In the genomic region with DNA sequence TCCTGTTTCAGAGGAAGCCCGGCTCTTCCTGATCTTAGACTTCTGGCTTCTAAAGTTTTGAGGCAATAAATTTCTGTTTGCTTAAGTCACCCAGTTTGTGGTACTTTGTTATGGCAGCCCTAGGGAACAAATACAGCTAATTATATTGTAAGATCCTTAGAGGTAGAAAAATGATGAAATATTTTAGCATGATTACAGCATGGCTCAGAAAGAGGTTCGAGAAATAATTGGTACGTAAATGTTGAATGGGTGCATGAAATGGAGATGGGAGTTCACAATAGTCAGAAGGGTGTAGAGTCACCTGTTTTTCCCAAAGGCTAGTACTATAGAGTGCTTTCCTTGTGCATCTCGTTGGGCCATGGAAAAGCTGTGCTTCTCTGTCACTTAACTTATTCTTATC, we compare ENCODE assay signal across 17 cellular contexts.
"Had no signal": no experiment of that assay in that cellular context is flagged by ENCODE, and none has a peak within 500 bp of the region (broad histone marks: within the 10 kb centered on the region; RNA-seq: fewer than 3 reads in every experiment).

No MANE protein-coding gene starts in this region.

- H3K9me3 Mint-ChIP-seq: activated T-cell treated with anti-CD3 and anti-CD28 coated beads, Interleukin-2, amount 50 U/mL, for 4 hours had no signal

- H3K4me3 ChIP-seq: adrenal gland, colonic mucosa, lung, tibial artery, uterus had no signal

- H3K27me3 Mint-ChIP-seq: naive thymus-derived CD4-positive, alpha-beta T cell had no signal

- H3K4me3 Mint-ChIP-seq: activated T-cell treated with anti-CD3 and anti-CD28 coated beads, Interleukin-2, amount 50 U/mL, for 4 hours had no signal

- H3K27me3 ChIP-seq: adrenal gland, colonic mucosa, tibial artery, uterus had no signal

- H3K9me3 ChIP-seq: adrenal gland, colonic mucosa, tibial artery, uterus had no signal

- H3K36me3 ChIP-seq: adrenal gland, colonic mucosa, tibial artery, uterus had no signal

- H3K4me1 ChIP-seq: adrenal gland, uterus had no signal

- ATAC-seq: activated T-cell treated with anti-CD3 and anti-CD28 coated beads, Interleukin-2, amount 50 U/mL, for 4 hours; left colon had no signal

- H3K27ac ChIP-seq: adrenal gland, colonic mucosa, tibial artery, uterus had no signal

- DNase-seq: activated gamma-delta T cell treated with Interleukin-2 at 50 U/mL for 16 hours; activated T-cell treated with anti-CD3 and anti-CD28 coated beads, Interleukin-2, amount 50 U/mL, for 4 hours; adrenal gland; caudate nucleus; colonic mucosa; effector CD4-positive, alpha-beta T cell; foreskin melanocyte; head of caudate nucleus; left colon; naive thymus-derived CD4-positive, alpha-beta T cell; retina; stimulated activated CD4-positive, alpha-beta T cell treated with anti-CD3 and anti-CD28 coated beads, Interleukin-4, amount 100 ng/mL, for 1 hour; stimulated activated CD8-positive, alpha-beta memory T cell treated with anti-CD3 and anti-CD28 coated beads, Interleukin-4, amount 100 ng/mL, for 48 hours; T1000; tibial artery; uterus had no signal
